8 cellular contexts compared by ENCODE assay signal in genomic region chr3:183158552-183159006, GRCh38. TPM values are rescaled to one million over a fixed set of nuclear protein-coding genes. Genes with fewer than 3 reads are reported as not detected.
A peak's percentile ranks its signal among the peaks of the same experiment; 100 is the strongest.
DNase-seq lines count a peak whose midpoint lies in the region; ATAC-seq, FAIRE-seq and TF ChIP-seq lines count a peak whose summit lies in the region.

No MANE protein-coding gene starts in this region.

- peak overlapping the region; percentile 93 for H3K4me2 ChIP-seq in GM12878 (ENCODE audit: control insufficient read depth, insufficient read depth)

- no peak overlapping the region for H2AFZ ChIP-seq in GM12878 (ENCODE audit: control insufficient read depth, low read depth, low read length)

- H3K9me3 ChIP-seq in GM12878 (replicated peaks; ENCODE audit: control insufficient read depth, insufficient read depth, low read length), result peaks cover 7% of the 10 kb centered on the region

- DNase-seq in GM12865 (ENCODE audit: low read depth) (peak; percentile 94), HPDE6-E6E7 (ENCODE audit: extremely low spot score) (peak; percentile 25), GM12878 (ENCODE audit: low read depth, low spot score) (peak; percentile 97), foreskin melanocyte (no peak), D721Med (ENCODE audit: insufficient read length, low spot score) (no peak), NCI-H748 treated with DMSO at 0.1 percent for 48 hours (lab: John Stamatoyannopoulos, UW) (no peak)
- peak; percentile 31 to 32 for DNase-seq in stimulated activated CD8-positive, alpha-beta memory T cell treated with anti-CD3 and anti-CD28 coated beads, Interleukin-7, amount 100 ng/mL, for 48 hours (ENCODE audit: extremely low read depth in 1 of 2, low read depth in 1 of 2)

- 4% methylated on average over 3 of the region's 3 CpGs for WGBS in GM12878 (ENCODE audit: insufficient coverage, insufficient replicate concordance, low lambda C conversion rate, missing lambda C conversion rate)

- no peak overlapping the region for H3K4me3 ChIP-seq in GM12865 (ENCODE audit: low read depth, low read length)
- peak overlapping the region; percentile 84 for H3K4me3 ChIP-seq in GM12878

- peak; percentile 98 for FAIRE-seq in GM12878 (lab: Jason Lieb, UNC)
- FAIRE-seq in D721Med (lab: Jason Lieb, UNC), result no peak

- no TSS peak for BruUV-seq in GM12878 (replicated peaks; lab: Mats Ljungman, UMichigan)

- peaks cover 44% of the 10 kb centered on the region for H3K79me2 ChIP-seq in GM12878 (ENCODE audit: control insufficient read depth, insufficient read depth, low read length)

- POLR2A ChIA-PET in GM12878 (lab: Charles Lee), result interaction anchor here (0.7 to 1.9 kb wide), 2 partner anchors 15 to 399 kb away, joined by 5 read pairs; no protein-coding TSS in a partner anchor

- H4K20me1 ChIP-seq in GM12878 (ENCODE audit: control insufficient read depth, insufficient read depth), result no peaks in the 10 kb centered on the region

- ATAC-seq in GM21515 (IDR thresholded peaks at IDR 0.05; ENCODE audit: unreplicated experiment) (peak; percentile 64), GM12878 (peak; percentile 71)

- peaks cover 43% of the 10 kb centered on the region for H3K4me1 ChIP-seq in GM12878 (ENCODE audit: control insufficient read depth, insufficient read depth, low read length)

- H3K27me3 ChIP-seq in GM12878 (replicated peaks in 1 of 2; ENCODE audit: control insufficient read depth in 2 of 2, insufficient read depth in 2 of 2, low read length in 1 of 2), result no peaks in the 10 kb centered on the region

- CTCF ChIA-PET in GM12878 (lab: Yijun Ruan, JAX), result interaction anchor here (0.6 to 8.0 kb wide), 6 partner anchors 13 to 127 kb away, joined by 3 to 82 read pairs (median 4); no protein-coding TSS in a partner anchor

- TF ChIP-seq CTCF in GM12865 (IDR thresholded peaks at IDR 0.05; ENCODE audit: insufficient read depth, low read depth, low read length, missing control alignments) (no peak), GM12878 (IDR thresholded peaks at IDR 0.05 in 2 of 3, conservative IDR thresholded peaks at IDR 0.05 in 1 of 3; ENCODE audit: control insufficient read depth in 2 of 3, extremely low read depth in 1 of 3, insufficient read depth in 1 of 3, low read depth in 3 of 3, low read length in 3 of 3) (no peak), D721Med (IDR thresholded peaks at IDR 0.05; ENCODE audit: insufficient read depth, missing control alignments) (no peak)

- intact Hi-C loops in GM12878 (cut with micrococcal nuclease; ENCODE audit: unreplicated experiment), result loop anchor here (1.0 to 2.0 kb wide), 2 partner anchors 26 to 35 kb away; no protein-coding TSS in a partner anchor

- no peak; the same call in 1 of the 2 replicates for TF ChIP-seq POLR2A in GM12878 (IDR thresholded peaks at IDR 0.05; ENCODE audit: low read depth, low read length)

- in situ Hi-C loops in GM12878 (cut with MboI), result no loop called here

- TF ChIP-seq RAD21 in GM12878 (IDR thresholded peaks at IDR 0.05; ENCODE audit: insufficient read depth, low read depth, low read length), result no peak

- peak overlapping the region; percentile 60 for H3K9ac ChIP-seq in GM12878 (ENCODE audit: control insufficient read depth, insufficient read depth, low read length)

- TF ChIP-seq EP300 in GM12878 (IDR thresholded peaks at IDR 0.05; ENCODE audit: borderline replicate concordance in 1 of 2, control insufficient read depth in 1 of 2, low read depth in 2 of 2, low read length in 2 of 2), result peak; percentile 90 to 91

- peak overlapping the region; percentile 91 for H3K27ac ChIP-seq in GM12878 (ENCODE audit: control insufficient read depth, insufficient read depth)

- SMC1A ChIA-PET in GM12878 (lab: Charles Lee; ENCODE audit: uncharacterized antibody, unreplicated experiment), result interaction anchor here (1.0 to 6.2 kb wide), 7 partner anchors 13 to 223 kb away, joined by 3 to 29 read pairs (median 6); no protein-coding TSS in a partner anchor

- RAD21 ChIA-PET in GM12878 (lab: Charles Lee; ENCODE audit: unreplicated experiment), result interaction anchor here (1.2 to 4.7 kb wide), 6 partner anchors 27 to 223 kb away, joined by 3 to 30 read pairs (median 6); no protein-coding TSS in a partner anchor

- H3K36me3 ChIP-seq in GM12878 (ENCODE audit: control insufficient read depth in 2 of 2, insufficient read depth in 2 of 2, low read length in 1 of 2), result peaks cover 0 to 9% of the 10 kb centered on the region in 2 experiments; a peak in 2 of 4 replicates

TF ChIP-seq in GM12878, 131 proteins besides CTCF, POLR2A, EP300 and RAD21 (continues in another document):
- TF ChIP-seq NR2C2 (IDR thresholded peaks at IDR 0.05; ENCODE audit: borderline replicate concordance, control insufficient read depth, insufficient read length, low read depth), result no peak
- TF ChIP-seq SRF (IDR thresholded peaks at IDR 0.05; ENCODE audit: low read depth in 2 of 2, low read length in 2 of 2), result 0 out of 4 replicates have a peak, but pooled peaks of 1 of the 2 experiments have one; percentile 54
- TF ChIP-seq PRDM15 (CRISPR knock-in tag; IDR thresholded peaks at IDR 0.05), result no peak
- TF ChIP-seq RCOR1 (conservative IDR thresholded peaks at IDR 0.05; ENCODE audit: low read depth, low read length), result 0 out of 2 replicates have a peak, but pooled peaks have one; percentile 33
- peak; percentile 44 for TF ChIP-seq ZNF217 (IDR thresholded peaks at IDR 0.05)
- TF ChIP-seq CBX5 (IDR thresholded peaks at IDR 0.05; ENCODE audit: low read depth), result peak; percentile 63; the same call in 1 of the 2 replicates
- TF ChIP-seq BACH1 (IDR thresholded peaks at IDR 0.05; ENCODE audit: borderline replicate concordance), result peak; percentile 91; the same call in 1 of the 2 replicates
- 0 out of 2 replicates have a peak, but pooled peaks have one; percentile 37 for TF ChIP-seq TAF1 (IDR thresholded peaks at IDR 0.05; ENCODE audit: borderline replicate concordance, low read depth, low read length)
- TF ChIP-seq FOXK2 (IDR thresholded peaks at IDR 0.05), result no peak

RNA-seq across cellular contexts. Expression of gene LAMP3, which starts 4.0 kb away (rescaled TPM):
- total RNA-seq in GM12878 (2013; cell fraction: nucleolus; rRNA removed), result 103 and 118 TPM in 2 replicates
- total RNA-seq in GM12878 (2014; rRNA removed) (17.7 and 20.3 TPM in 2 replicates), GM12878 (2014; rRNA removed; fragmentation: Illumina TruSeq; extraction: Trizol) (21.2 TPM in 2 replicates), GM12878 (2021) (18.3 and 18.9 TPM in 2 replicates)
- polyA plus RNA-seq in GM12878 (2011; ENCODE audit: low read depth), result 28.4 TPM
- polyA plus RNA-seq in GM12878 (2011; rRNA removed) (49.2 and 63.4 TPM in 2 replicates), GM12878 (2014; fragmentation: Illumina TruSeq; extraction: Trizol) (32.9 and 35.8 TPM in 2 replicates), GM12878 (2014; fragmentation: Nextera tagmentation; extraction: Ambion mirVana) (10 to 100 TPM in 1 of 2 experiments, 1 to 10 TPM in 1; 9.4 to 23.5 TPM), GM12878 (2014; rRNA removed) (13.1 and 16.3 TPM in 2 replicates), GM12878 (2016; fragmentation: Nextera tagmentation; extraction: Ambion mirVana) (10 to 100 TPM; 24.0 to 24.2 TPM)
- 36.9 and 38.4 TPM in 2 replicates for polyA plus RNA-seq in GM12878 (2011; cell fraction: cytosol; rRNA removed)
- 27.5 and 31.6 TPM in 2 replicates for polyA plus RNA-seq in GM12878 (2011; cell fraction: nucleus; rRNA removed)
- polyA plus RNA-seq in GM12878 (2012), result 40.3 and 54.6 TPM in 2 replicates
- 30.1 and 32.0 TPM in 2 replicates for polyA minus RNA-seq in GM12878 (2011; rRNA and poly(A)+ RNA removed)
- 16.3 and 19.1 TPM in 2 replicates for polyA minus RNA-seq in GM12878 (2011; cell fraction: cytosol; rRNA and poly(A)+ RNA removed)
- 6.9 and 11.8 TPM in 2 replicates for polyA minus RNA-seq in GM12878 (2011; cell fraction: nucleus; rRNA and poly(A)+ RNA removed)

RNA-seq across cellular contexts. Expression of gene MCCC1, which starts 59.3 kb away (rescaled TPM):
- 94.9 and 97.3 TPM in 2 replicates for total RNA-seq in GM12878 (2013; cell fraction: nucleolus; rRNA removed)
- total RNA-seq in GM12878 (2014; rRNA removed) (43.9 and 47.7 TPM in 2 replicates), GM12878 (2014; rRNA removed; fragmentation: Illumina TruSeq; extraction: Trizol) (52.1 and 52.8 TPM in 2 replicates), GM12878 (2021) (40.0 and 41.9 TPM in 2 replicates)
- 32.9 TPM for polyA plus RNA-seq in GM12878 (2011; ENCODE audit: low read depth)
- polyA plus RNA-seq in GM12878 (2011; rRNA removed) (62.6 and 68.3 TPM in 2 replicates), GM12878 (2014; fragmentation: Illumina TruSeq; extraction: Trizol) (46.3 and 52.3 TPM in 2 replicates), GM12878 (2014; fragmentation: Nextera tagmentation; extraction: Ambion mirVana) (10 to 100 TPM; 35.0 to 38.7 TPM), GM12878 (2014; rRNA removed) (39.8 and 41.3 TPM in 2 replicates), GM12878 (2016; fragmentation: Nextera tagmentation; extraction: Ambion mirVana) (10 to 100 TPM; 61.8 to 71.7 TPM)
- polyA plus RNA-seq in GM12878 (2011; cell fraction: cytosol; rRNA removed), result 42.3 and 43.2 TPM in 2 replicates
- 66.7 and 76.5 TPM in 2 replicates for polyA plus RNA-seq in GM12878 (2011; cell fraction: nucleus; rRNA removed)
- 35.5 and 38.9 TPM in 2 replicates for polyA plus RNA-seq in GM12878 (2012)
- polyA minus RNA-seq in GM12878 (2011; rRNA and poly(A)+ RNA removed), result 61.5 and 63.8 TPM in 2 replicates
- polyA minus RNA-seq in GM12878 (2011; cell fraction: cytosol; rRNA and poly(A)+ RNA removed), result 22.0 and 33.5 TPM in 2 replicates
- polyA minus RNA-seq in GM12878 (2011; cell fraction: nucleus; rRNA and poly(A)+ RNA removed), result 49.7 and 64.7 TPM in 2 replicates

Comparison
In these comparisons a context has a peak if more than half of its experiments do, and no peak if none do; other contexts are left out.
1. DNase-seq: peak in GM12865 (single experiment), HPDE6-E6E7 (single experiment), GM12878 (single experiment) and stimulated activated CD8-positive, alpha-beta memory T cell treated with anti-CD3 and anti-CD28 coated beads, Interleukin-7, amount 100 ng/mL, for 48 hours (2 of 2); none in foreskin melanocyte (single experiment), D721Med (single experiment) and NCI-H748 treated with DMSO at 0.1 percent for 48 hours (single experiment).